Comparison of ENCODE assay signal across 18 cellular contexts in the genomic region with DNA sequence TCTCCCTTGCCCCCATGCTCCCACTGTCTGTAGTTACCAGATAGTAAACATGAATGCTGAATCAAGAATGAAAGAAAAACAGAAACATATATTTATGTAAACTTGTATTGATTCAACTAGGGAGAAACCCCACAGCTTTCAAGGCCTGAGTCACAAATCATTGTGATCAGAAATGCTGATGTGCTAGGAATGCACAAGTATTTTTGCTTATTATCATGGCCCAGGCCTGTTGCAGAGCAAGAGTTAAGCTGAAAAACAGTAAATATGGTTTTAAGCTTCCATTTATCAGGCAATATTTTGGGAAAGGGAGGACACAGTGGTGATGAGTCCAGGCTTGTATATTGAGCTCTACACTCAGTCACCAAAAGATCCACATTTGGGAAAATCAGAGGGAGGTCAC.
DNase-seq lines count a peak whose midpoint lies in the region; ATAC-seq and TF ChIP-seq lines count a peak whose summit lies in the region.
"Had no signal": no experiment of that assay in that cellular context is flagged by ENCODE, and none has a peak within 500 bp of the region (broad histone marks: within the 10 kb centered on the region; RNA-seq: fewer than 3 reads in every experiment).

No MANE protein-coding gene starts in this region.

- H3K36me3 ChIP-seq in heart right ventricle, result no peaks in the 10 kb centered on the region
- H3K36me3 ChIP-seq in brain microvascular endothelial cell (replicated peaks), result no peaks in the 10 kb centered on the region
- H3K36me3 ChIP-seq in skeletal muscle satellite cell (ENCODE audit: insufficient read depth, low read length), result no peaks in the 10 kb centered on the region
- H3K36me3 ChIP-seq: BLaER1 had no signal

- H3K4me3 ChIP-seq in heart right ventricle (no peak overlapping the region), right cardiac atrium (ENCODE audit: low read length) (no peak overlapping the region), brain microvascular endothelial cell (ENCODE audit: low read depth, low read length) (no peak overlapping the region), skeletal muscle satellite cell (ENCODE audit: low read length) (no peak overlapping the region)
- H3K4me3 ChIP-seq: BLaER1 had no signal

- DNase-seq in heart right ventricle (no peak), right cardiac atrium (no peak), brain microvascular endothelial cell (no peak), iris pigment epithelial cell (ENCODE audit: low read depth) (peak; percentile 65), head of caudate nucleus (no peak)
- no peak for DNase-seq in stimulated activated CD4-positive, alpha-beta T cell treated with anti-CD3 and anti-CD28 coated beads, Interleukin-2, amount 100 ng/mL, for 48 hours
- DNase-seq: 8988T, DMS53, H7, NCI-H2081, NCI-H2227 treated with DMSO at 0.1 percent for 48 hours, NCI-H526 treated with DMSO at 0.1 percent for 48 hours, RPMI8226, SHP77 had no signal

- TF ChIP-seq CTCF in heart right ventricle (IDR thresholded peaks at IDR 0.05) (no peak), brain microvascular endothelial cell (IDR thresholded peaks at IDR 0.05; ENCODE audit: low read depth, low read length, missing control alignments) (no peak)

- H3K27ac ChIP-seq in heart right ventricle (peak overlapping the region in 7 of 10 donors; percentile 2 to 67 (median 28)), right cardiac atrium (ENCODE audit: low read length) (no peak overlapping the region), brain microvascular endothelial cell (peak overlapping the region; percentile 75)
- H3K27ac ChIP-seq: BLaER1, KMS-11 had no signal

- H3K27me3 ChIP-seq in heart right ventricle (no peaks in the 10 kb centered on the region), right cardiac atrium (ENCODE audit: control insufficient read depth, insufficient read depth) (no peaks in the 10 kb centered on the region), brain microvascular endothelial cell (replicated peaks) (no peaks in the 10 kb centered on the region), skeletal muscle satellite cell (ENCODE audit: control insufficient read depth, insufficient read depth, low read length) (peaks cover 54% of the 10 kb centered on the region)
- H3K27me3 ChIP-seq: BLaER1 had no signal

- intact Hi-C loops in heart right ventricle (cut with DNase I) (loop anchor here in 2 of 10 donors (1.0 to 10.0 kb wide), 3 partner anchors 49 to 181 kb away; no protein-coding TSS in a partner anchor), right cardiac atrium (cut with DNase I) (no loop called here), head of caudate nucleus (cut with DNase I) (no loop called here)

- no peak for ATAC-seq in heart right ventricle
- ATAC-seq in right cardiac atrium, result no peak
- ATAC-seq in HG03108 (IDR thresholded peaks at IDR 0.05; ENCODE audit: unreplicated experiment), result no peak

- no peak overlapping the region for H3K9ac ChIP-seq in skeletal muscle satellite cell (ENCODE audit: low read depth, low read length)
- H3K9ac ChIP-seq: BLaER1, KMS-11 had no signal

- H3K4me1 ChIP-seq in heart right ventricle (peaks cover 0 to 49% (median 25%) of the 10 kb centered on the region in 9 donors), right cardiac atrium (ENCODE audit: control insufficient read depth, insufficient read depth, low read length) (peaks cover 2% of the 10 kb centered on the region), skeletal muscle satellite cell (ENCODE audit: control insufficient read depth, insufficient read depth, low read length) (peaks cover 16% of the 10 kb centered on the region)
- H3K4me1 ChIP-seq: BLaER1 had no signal

- in situ Hi-C loops in brain microvascular endothelial cell (cut with HindIII; ENCODE audit: low pct_ligation_motif_present, low sequenced_read_pairs), result no loop called here

- H3K9me3 ChIP-seq in heart right ventricle (no peaks in the 10 kb centered on the region), right cardiac atrium (ENCODE audit: control insufficient read depth, low read length) (no peaks in the 10 kb centered on the region), skeletal muscle satellite cell (replicated peaks; ENCODE audit: low read length) (no peaks in the 10 kb centered on the region)
- H3K9me3 ChIP-seq: BLaER1 had no signal

- peak overlapping the region; percentile 28 for H3K4me2 ChIP-seq in skeletal muscle satellite cell (ENCODE audit: low read length)
- H3K4me2 ChIP-seq: BLaER1, KMS-11 had no signal
